Comparison of ENCODE assay signal across 8 cellular contexts in genomic region chr7:131424219-131424822, GRCh38.
DNase-seq lines count a peak whose midpoint lies in the region; ATAC-seq and TF ChIP-seq lines count a peak whose summit lies in the region.

No MANE protein-coding gene starts in this region.

- POLR2A ChIA-PET in A673 (lab: Charles Lee; ENCODE audit: low non-redundant PET), result no interaction called here

- H3K9ac ChIP-seq in smooth muscle cell (ENCODE audit: low read depth), result no peak overlapping the region

- H3K4me3 ChIP-seq in A673 (ENCODE audit: low read depth, low read length, poor library complexity, severe bottlenecking) (no peak overlapping the region), GM12864 (ENCODE audit: low read depth, low read length) (no peak overlapping the region), smooth muscle cell (no peak overlapping the region)

- peaks cover 7% of the 10 kb centered on the region for H3K79me2 ChIP-seq in smooth muscle cell (ENCODE audit: low read depth)

- no peak overlapping the region for H3K4me3 Mint-ChIP-seq in activated naive CD8-positive, alpha-beta T cell treated with anti-CD3 and anti-CD28 coated beads, Interleukin-2, amount 50 U/mL, for 24 hours

- H3F3A ChIP-seq in smooth muscle cell (ENCODE audit: low read depth), result no peaks in the 10 kb centered on the region

- TF ChIP-seq CTCF in A673 (conservative IDR thresholded peaks at IDR 0.05; ENCODE audit: low read depth, low read length), result peak; percentile 72
- peak; percentile 44 for TF ChIP-seq CTCF in GM12864 (IDR thresholded peaks at IDR 0.05; ENCODE audit: low read depth, low read length, missing control alignments)
- peak; percentile 61 for TF ChIP-seq CTCF in smooth muscle cell (IDR thresholded peaks at IDR 0.05; ENCODE audit: borderline replicate concordance, insufficient read depth, poor library complexity, severe bottlenecking)

- no peaks in the 10 kb centered on the region for H3K9me3 Mint-ChIP-seq in activated naive CD8-positive, alpha-beta T cell treated with anti-CD3 and anti-CD28 coated beads, Interleukin-2, amount 50 U/mL, for 24 hours

- peaks cover 37% of the 10 kb centered on the region for H4K20me1 ChIP-seq in smooth muscle cell (ENCODE audit: low read depth)

- no peak overlapping the region for H2AFZ ChIP-seq in smooth muscle cell (ENCODE audit: low read depth)

- no peak overlapping the region for H3K4me2 ChIP-seq in smooth muscle cell

- H3K9me3 ChIP-seq in A673 (ENCODE audit: low read depth, low read length, poor library complexity, severe bottlenecking) (no peaks in the 10 kb centered on the region), smooth muscle cell (replicated peaks; ENCODE audit: low read depth) (no peaks in the 10 kb centered on the region)

- intact Hi-C loops in A673 (cut with micrococcal nuclease; ENCODE audit: unreplicated experiment) (loop anchor here (2.0 kb wide), 2 partner anchors 316 to 354 kb away; no protein-coding TSS in a partner anchor), left cardiac atrium (cut with DNase I) (loop anchor here (5.0 to 10.0 kb wide), 2 partner anchors 357 to 360 kb away; no protein-coding TSS in a partner anchor)

- no peaks in the 10 kb centered on the region for H3K4me1 ChIP-seq in A673 (ENCODE audit: insufficient read depth, low read length, poor library complexity, severe bottlenecking)
- H3K4me1 ChIP-seq in smooth muscle cell (ENCODE audit: low read depth), result no peaks in the 10 kb centered on the region

- peaks cover 5% of the 10 kb centered on the region for H3K4me1 Mint-ChIP-seq in activated naive CD8-positive, alpha-beta T cell treated with anti-CD3 and anti-CD28 coated beads, Interleukin-2, amount 50 U/mL, for 24 hours

- H3K36me3 ChIP-seq in A673 (ENCODE audit: insufficient read depth, low read length, poor library complexity, severe bottlenecking) (peaks cover 5% of the 10 kb centered on the region), smooth muscle cell (ENCODE audit: low read depth) (peaks cover 6% of the 10 kb centered on the region)

- CTCF ChIA-PET in A673 (lab: Charles Lee), result no interaction called here

- H3K27me3 Mint-ChIP-seq in activated naive CD8-positive, alpha-beta T cell treated with anti-CD3 and anti-CD28 coated beads, Interleukin-2, amount 50 U/mL, for 24 hours, result no peaks in the 10 kb centered on the region

- H3K27ac Mint-ChIP-seq in activated naive CD8-positive, alpha-beta T cell treated with anti-CD3 and anti-CD28 coated beads, Interleukin-2, amount 50 U/mL, for 24 hours, result no peak overlapping the region

- ATAC-seq in activated naive CD8-positive, alpha-beta T cell treated with anti-CD3 and anti-CD28 coated beads, Interleukin-2, amount 50 U/mL, for 24 hours, result peak; percentile 75
- ATAC-seq in left cardiac atrium, result peak; percentile 68 to 79
- ATAC-seq in HG03521 (IDR thresholded peaks at IDR 0.05; ENCODE audit: unreplicated experiment), result no peak

- H3K36me3 Mint-ChIP-seq in activated naive CD8-positive, alpha-beta T cell treated with anti-CD3 and anti-CD28 coated beads, Interleukin-2, amount 50 U/mL, for 24 hours (ENCODE audit: low read depth), result peaks cover 11% of the 10 kb centered on the region

- WGBS in smooth muscle cell (ENCODE audit: low lambda C conversion rate), result 88% methylated on average over 5 of the region's 5 CpGs

- no TSS peak for BruUV-seq in A673 (replicated peaks; lab: Mats Ljungman, UMichigan)

- H3K27ac ChIP-seq in A673 (ENCODE audit: low read depth, low read length, poor library complexity, severe bottlenecking) (no peak overlapping the region), smooth muscle cell (ENCODE audit: low read depth) (no peak overlapping the region)

- DNase-seq in A673 (ENCODE audit: low spot score), result peak; percentile 75
- DNase-seq in GM12864 (ENCODE audit: low read depth), result peak; percentile 5
- DNase-seq in NCI-H2029 treated with DMSO at 0.1 percent for 48 hours (lab: John Stamatoyannopoulos, UW), result peak; percentile 17
- DNase-seq in activated naive CD8-positive, alpha-beta T cell treated with anti-CD3 and anti-CD28 coated beads, Interleukin-2, amount 50 U/mL, for 24 hours, result no peak
- DNase-seq in left cardiac atrium, result no peak
- DNase-seq in smooth muscle cell (lab: John Stamatoyannopoulos, UW; ENCODE audit: unreplicated experiment), result no peak
- DNase-seq in stimulated activated CD4-positive, alpha-beta T cell treated with anti-CD3 and anti-CD28 coated beads, Interleukin-4, amount 100 ng/mL, for 1 hour, result no peak

- H3K27me3 ChIP-seq in A673 (replicated peaks; ENCODE audit: insufficient read depth, low read depth, low read length, poor library complexity) (no peaks in the 10 kb centered on the region), smooth muscle cell (ENCODE audit: low read depth) (no peaks in the 10 kb centered on the region)

Comparison
In these comparisons a context has a peak if more than half of its experiments do, and no peak if none do; other contexts are left out.
1. DNase-seq: peak in A673 (single experiment), GM12864 (single experiment) and NCI-H2029 treated with DMSO at 0.1 percent for 48 hours (single experiment); none in activated naive CD8-positive, alpha-beta T cell treated with anti-CD3 and anti-CD28 coated beads, Interleukin-2, amount 50 U/mL, for 24 hours (single experiment), left cardiac atrium (single experiment), smooth muscle cell (single experiment) and stimulated activated CD4-positive, alpha-beta T cell treated with anti-CD3 and anti-CD28 coated beads, Interleukin-4, amount 100 ng/mL, for 1 hour (single experiment).
2. Peak in every context shown above with its lines, with median percentiles within 50 percentile points of each other: CTCF ChIP-seq.